27 cellular contexts compared by ENCODE assay signal in genomic region chr11:58938398-58938797, GRCh38. TPM values are rescaled to one million over a fixed set of nuclear protein-coding genes. Genes with fewer than 3 reads are reported as not detected.
DNase-seq lines count a peak whose midpoint lies in the region; ATAC-seq, FAIRE-seq and TF ChIP-seq lines count a peak whose summit lies in the region.
"Had no signal": no experiment of that assay in that cellular context is flagged by ENCODE, and none has a peak within 500 bp of the region (broad histone marks: within the 10 kb centered on the region; RNA-seq: fewer than 3 reads in every experiment).

No MANE protein-coding gene starts in this region.

- H3K9ac ChIP-seq in keratinocyte (ENCODE audit: control insufficient read depth, extremely low read depth, insufficient read depth, low read length), result no peak overlapping the region

- H3K9me3 ChIP-seq in keratinocyte (ENCODE audit: control insufficient read depth, low read depth, low read length), result no peaks in the 10 kb centered on the region

- no peaks in the 10 kb centered on the region for H3K36me3 Mint-ChIP-seq in natural killer cell
- H3K36me3 Mint-ChIP-seq: CD4-positive, alpha-beta memory T cell had no signal

- no peak overlapping the region for H3K4me3 ChIP-seq in bronchial epithelial cell (ENCODE audit: low read depth, low read length)
- H3K4me3 ChIP-seq in keratinocyte (ENCODE audit: control insufficient read depth in 2 of 3, extremely low read depth in 1 of 3, insufficient read depth in 2 of 3, low read depth in 1 of 3, low read length in 3 of 3), result no peak overlapping the region

- no peak for FAIRE-seq in bronchial epithelial cell (lab: Jason Lieb, UNC)
- FAIRE-seq in keratinocyte (lab: Jason Lieb, UNC), result peak; percentile 44
- FAIRE-seq: G401.6 had no signal

- no peak overlapping the region for H3K27ac ChIP-seq in keratinocyte (ENCODE audit: control insufficient read depth, insufficient read depth, low read length)

- DNase-seq in stimulated activated naive CD8-positive, alpha-beta T cell treated with anti-CD3 and anti-CD28 coated beads, Interleukin-15, amount 100 ng/mL, for 72 hours, result no peak
- DNase-seq in stimulated activated naive CD8-positive, alpha-beta T cell treated with anti-CD3 and anti-CD28 coated beads, Interleukin-15, Interleukin-2, amounts not matched to agents 100 U/mL and 50 U/mL, for 24 hours, result no peak
- peak; percentile 16 for DNase-seq in bronchial epithelial cell (ENCODE audit: low read depth)
- DNase-seq in keratinocyte (ENCODE audit: low read depth, low spot score), result no peak
- no peak for DNase-seq in natural killer cell
- DNase-seq: C1 segment of cervical spinal cord; CD4-positive, alpha-beta memory T cell; COR-L47; DMS53; GOT3; HCEC 1CT; Karpas-422; NCI-H1092 treated with DMSO at 0.1 percent for 48 hours; NCI-H1436; NCI-H187; NCI-H2081 treated with DMSO at 0.1 percent for 48 hours; NCI-H2171; NCI-H226; NCI-H510A; NCI-H69; RPMI8226; SHP77 had no signal

- no peaks in the 10 kb centered on the region for H4K20me1 ChIP-seq in keratinocyte (ENCODE audit: control insufficient read depth, extremely low read depth, insufficient read depth, low read length)

- H3K36me3 ChIP-seq in bronchial epithelial cell (ENCODE audit: control insufficient read depth, insufficient read depth, low read length), result no peaks in the 10 kb centered on the region
- H3K36me3 ChIP-seq in keratinocyte (ENCODE audit: control insufficient read depth in 2 of 2, extremely low read depth in 1 of 2, insufficient read depth in 2 of 2, low read length in 2 of 2), result no peaks in the 10 kb centered on the region

- no peak overlapping the region for H3K27ac Mint-ChIP-seq in stimulated activated naive CD8-positive, alpha-beta T cell treated with anti-CD3 and anti-CD28 coated beads, Interleukin-15, amount 100 ng/mL, for 72 hours
- H3K27ac Mint-ChIP-seq in natural killer cell, result no peak overlapping the region

- ATAC-seq in stimulated activated naive CD8-positive, alpha-beta T cell treated with anti-CD3 and anti-CD28 coated beads, Interleukin-15, amount 100 ng/mL, for 72 hours, result peak; percentile 33
- ATAC-seq in stimulated activated naive CD8-positive, alpha-beta T cell treated with anti-CD3 and anti-CD28 coated beads, Interleukin-15, Interleukin-2, amounts not matched to agents 100 U/mL and 50 U/mL, for 24 hours, result no peak
- ATAC-seq in HG02588 (IDR thresholded peaks at IDR 0.05; ENCODE audit: unreplicated experiment) (no peak), GM21528 (IDR thresholded peaks at IDR 0.05; ENCODE audit: low FRiP score, unreplicated experiment) (no peak), natural killer cell (no peak)

- H3K79me2 ChIP-seq in keratinocyte (ENCODE audit: control insufficient read depth, insufficient read depth, low read length), result no peaks in the 10 kb centered on the region

- intact Hi-C loops in natural killer cell (cut with micrococcal nuclease), result no loop called here

- H3K4me3 Mint-ChIP-seq in stimulated activated naive CD8-positive, alpha-beta T cell treated with anti-CD3 and anti-CD28 coated beads, Interleukin-15, amount 100 ng/mL, for 72 hours, result no peak overlapping the region
- H3K4me3 Mint-ChIP-seq in natural killer cell, result no peak overlapping the region
- H3K4me3 Mint-ChIP-seq: CD4-positive, alpha-beta memory T cell had no signal

- no peaks in the 10 kb centered on the region for H3K4me1 Mint-ChIP-seq in stimulated activated naive CD8-positive, alpha-beta T cell treated with anti-CD3 and anti-CD28 coated beads, Interleukin-15, amount 100 ng/mL, for 72 hours
- H3K4me1 Mint-ChIP-seq in natural killer cell, result no peaks in the 10 kb centered on the region
- H3K4me1 Mint-ChIP-seq: CD4-positive, alpha-beta memory T cell had no signal

- H3K9me3 Mint-ChIP-seq in stimulated activated naive CD8-positive, alpha-beta T cell treated with anti-CD3 and anti-CD28 coated beads, Interleukin-15, amount 100 ng/mL, for 72 hours, result no peaks in the 10 kb centered on the region
- no peaks in the 10 kb centered on the region for H3K9me3 Mint-ChIP-seq in natural killer cell

- peaks cover 7% of the 10 kb centered on the region for H3K27me3 Mint-ChIP-seq in stimulated activated naive CD8-positive, alpha-beta T cell treated with anti-CD3 and anti-CD28 coated beads, Interleukin-15, amount 100 ng/mL, for 72 hours
- H3K27me3 Mint-ChIP-seq in natural killer cell (ENCODE audit: low read depth in 2 of 2), result peaks cover 2 to 7% of the 10 kb centered on the region in 2 donors

- no peak overlapping the region for H2AFZ ChIP-seq in keratinocyte (ENCODE audit: control insufficient read depth, low read length)

- TF ChIP-seq CTCF in bronchial epithelial cell (IDR thresholded peaks at IDR 0.05; ENCODE audit: insufficient read depth, low read length, severe bottlenecking), result no peak
- TF ChIP-seq CTCF in keratinocyte (optimal IDR thresholded peaks at IDR 0.05 in 1 of 3, IDR thresholded peaks at IDR 0.05 in 1 of 3, conservative IDR thresholded peaks at IDR 0.05 in 1 of 3; ENCODE audit: extremely low read depth in 1 of 3, insufficient read depth in 2 of 3, low read length in 3 of 3), result no peak
- TF ChIP-seq CTCF in natural killer cell (IDR thresholded peaks at IDR 0.05), result no peak

- no peaks in the 10 kb centered on the region for H3K9me1 ChIP-seq in keratinocyte (ENCODE audit: control insufficient read depth, extremely low read depth, insufficient read depth, low read length)

- H3K4me1 ChIP-seq in keratinocyte (ENCODE audit: control insufficient read depth, extremely low read depth, insufficient read depth, low read length), result no peaks in the 10 kb centered on the region

- H3K27me3 ChIP-seq in bronchial epithelial cell (ENCODE audit: control insufficient read depth, insufficient read depth, low read length), result no peaks in the 10 kb centered on the region
- no peaks in the 10 kb centered on the region for H3K27me3 ChIP-seq in keratinocyte (ENCODE audit: control insufficient read depth, extremely low read depth, insufficient read depth, low read length)

- dilution Hi-C loops in keratinocyte (cut with MboI; ENCODE audit: extremely low pct_ligation_motif_present, low sequenced_read_pairs), result no loop called here

- H3K4me2 ChIP-seq in keratinocyte (ENCODE audit: control insufficient read depth, extremely low read depth, insufficient read depth, low read depth, low read length), result no peak overlapping the region

RNA-seq across cellular contexts. Expression of gene GLYATL1, which starts 0.9 kb away (rescaled TPM):
- total RNA-seq in bronchial epithelial cell (not detected in 2 replicates), natural killer cell (not detected)
- polyA plus RNA-seq in keratinocyte, result 0.26 to 0.39 TPM (median 0.33 TPM) in 3 replicates
- not detected for polyA plus RNA-seq in keratinocyte (2011; ENCODE audit: low read depth)
- polyA plus RNA-seq in keratinocyte (2011; cell fraction: cytosol; rRNA removed), result 0.09 and 0.12 TPM in 2 replicates
- 0.32 and 0.77 TPM in 2 replicates for polyA plus RNA-seq in keratinocyte (2011; cell fraction: nucleus; rRNA removed)
- polyA plus RNA-seq in keratinocyte (2012; ENCODE audit: low replicate concordance), result 0.61 TPM in 1 of 2 replicates, not detected in the other
- polyA minus RNA-seq in keratinocyte, result 0.48 TPM in 1 of 3 replicates, not detected in the others
- polyA minus RNA-seq in keratinocyte (2011; cell fraction: cytosol; rRNA and poly(A)+ RNA removed), result not detected
- polyA minus RNA-seq in keratinocyte (2011; cell fraction: nucleus; rRNA and poly(A)+ RNA removed), result not detected in 2 replicates
- total RNA-seq: CD4-positive, alpha-beta memory T cell; HT-29; SK-MEL-5 had no signal
- polyA plus RNA-seq: CD4-positive, alpha-beta memory T cell had no signal
